Comparison of ENCODE assay signal across 20 cellular contexts in genomic region chr9:98181746-98182068, GRCh38. TPM values are rescaled to one million over a fixed set of nuclear protein-coding genes. Genes with fewer than 3 reads are reported as not detected.
DNase-seq lines count a peak whose midpoint lies in the region; ATAC-seq, FAIRE-seq and TF ChIP-seq lines count a peak whose summit lies in the region.
"Had no signal": no experiment of that assay in that cellular context is flagged by ENCODE, and none has a peak within 500 bp of the region (broad histone marks: within the 10 kb centered on the region; RNA-seq: fewer than 3 reads in every experiment).

No MANE protein-coding gene starts in this region.

- in situ Hi-C loops in HepG2 (cut with HindIII; ENCODE audit: extremely low pct_ligation_motif_present, low pct_unique_long_range_greater_than_20kb), result no loop called here

- H3K4me2 ChIP-seq in HepG2 (ENCODE audit: low read depth, low read length) (peak overlapping the region; percentile 73), mesendoderm (ENCODE audit: low read length) (no peak overlapping the region)
- H3K4me2 ChIP-seq: SK-N-SH had no signal

- ATAC-seq in HepG2, result no peak
- no peak for ATAC-seq in right lobe of liver
- ATAC-seq in WTC11, result no peak
- no peak for ATAC-seq in omental fat pad (ENCODE audit: low FRiP score)
- ATAC-seq: PC-3 had no signal

- H3K4ac ChIP-seq in mesendoderm (ENCODE audit: low read depth, low read length), result no peak overlapping the region

- H3K9me3 ChIP-seq in HepG2 (ENCODE audit: low read length) (no peaks in the 10 kb centered on the region), right lobe of liver (no peaks in the 10 kb centered on the region)
- H3K9me3 ChIP-seq: SK-N-SH had no signal

- H3K79me2 ChIP-seq in HepG2 (ENCODE audit: insufficient read depth, low read length) (peaks cover 64% of the 10 kb centered on the region), mesendoderm (ENCODE audit: control insufficient read depth, insufficient read depth, low read length) (peaks cover 36% of the 10 kb centered on the region)

- peaks cover 18% of the 10 kb centered on the region for H3K79me1 ChIP-seq in mesendoderm (ENCODE audit: low read length)

- no peak overlapping the region for H2BK120ac ChIP-seq in mesendoderm (ENCODE audit: low read depth, low read length)

- intact Hi-C loops in HepG2 (cut with micrococcal nuclease; ENCODE audit: unreplicated experiment), result no loop called here
- intact Hi-C loops in right lobe of liver (cut with DNase I), result loop anchor here in 1 of 2 donors (10.0 kb wide), 1 partner anchor 47 kb away; no protein-coding TSS in a partner anchor

- POLR2A ChIA-PET in HepG2 (lab: Yijun Ruan, JAX), result interaction anchor here (1.3 to 1.9 kb wide), 3 partner anchors 11 to 123 kb away, joined by 4 to 16 read pairs (median 15); partner anchors contain the start of genes CORO2A and TRIM14
- POLR2A ChIA-PET in WTC11 (lab: Charles Lee), result no interaction called here

- H3K9me3 Mint-ChIP-seq in WTC11, result no peaks in the 10 kb centered on the region

- TF ChIP-seq RAD21 in HepG2 (CRISPR knock-in tag; IDR thresholded peaks at IDR 0.05), result no peak

- H3K36me3 ChIP-seq in HepG2 (replicated peaks in 1 of 2; ENCODE audit: control insufficient read depth in 1 of 2, insufficient read depth in 2 of 2, low read length in 2 of 2) (peaks cover 0 to 1% of the 10 kb centered on the region in 2 experiments; a peak in 1 of 5 replicates), right lobe of liver (no peaks in the 10 kb centered on the region), mesendoderm (ENCODE audit: control insufficient read depth, insufficient read depth, low read length) (no peaks in the 10 kb centered on the region)

- no peak overlapping the region for H4K8ac ChIP-seq in mesendoderm (ENCODE audit: low read depth, low read length)

- no TSS peak for BruUV-seq in HepG2 (replicated peaks; lab: Mats Ljungman, UMichigan)

- TF ChIP-seq EP300 in HepG2 (IDR thresholded peaks at IDR 0.05; ENCODE audit: low read depth in 2 of 2, low read length in 2 of 2) (no peak), HepG2 (CRISPR knock-in tag; IDR thresholded peaks at IDR 0.05; ENCODE audit: borderline replicate concordance) (no peak)

- TF ChIP-seq POLR2A in HepG2 (IDR thresholded peaks at IDR 0.05; ENCODE audit: insufficient read depth in 1 of 2, low read depth in 2 of 2, low read length in 2 of 2), result no peak
- TF ChIP-seq POLR2A in right lobe of liver (IDR thresholded peaks at IDR 0.05), result no peak
- TF ChIP-seq POLR2A in H54 (IDR thresholded peaks at IDR 0.05; ENCODE audit: low read depth, low read length), result no peak

- H2BK15ac ChIP-seq in mesendoderm (replicated peaks; ENCODE audit: low read depth), result no peak overlapping the region

- no peaks in the 10 kb centered on the region for H4K20me1 ChIP-seq in HepG2 (ENCODE audit: insufficient read depth, low read length)

- H3K4me1 ChIP-seq in HepG2 (ENCODE audit: insufficient read depth, low read length), result peaks cover 70% of the 10 kb centered on the region
- peaks cover 0 to 19% (median 3%) of the 10 kb centered on the region in 4 donors for H3K4me1 ChIP-seq in right lobe of liver
- peaks cover 2% of the 10 kb centered on the region for H3K4me1 ChIP-seq in mesendoderm (ENCODE audit: control insufficient read depth, low read depth, low read length)

- H3K27ac Mint-ChIP-seq in WTC11, result peak overlapping the region; percentile 51
- H3K27ac Mint-ChIP-seq: B cell had no signal

- CTCF ChIA-PET in HepG2 (lab: Yijun Ruan, JAX; ENCODE audit: low intra/inter-chr PET ratio, low total read pairs) (no interaction called here), WTC11 (lab: Charles Lee) (no interaction called here)

- no peak overlapping the region for H2AK5ac ChIP-seq in mesendoderm (ENCODE audit: low read length)

- H2BK5ac ChIP-seq in mesendoderm (ENCODE audit: low read length), result no peak overlapping the region

- H3K27me3 ChIP-seq in HepG2 (ENCODE audit: control insufficient read depth in 1 of 2, insufficient read depth in 2 of 2, low read length in 2 of 2) (no peaks in the 10 kb centered on the region), right lobe of liver (no peaks in the 10 kb centered on the region), mesendoderm (ENCODE audit: insufficient read depth, low read length, poor library complexity) (no peaks in the 10 kb centered on the region)

- no peak overlapping the region for H3K18ac ChIP-seq in mesendoderm (ENCODE audit: low read length)

- no peaks in the 10 kb centered on the region for H3K27me3 Mint-ChIP-seq in WTC11 (ENCODE audit: low read depth)
- H3K27me3 Mint-ChIP-seq: B cell had no signal

- H3K9ac ChIP-seq in HepG2 (ENCODE audit: insufficient read depth, low read depth, low read length) (no peak overlapping the region), mesendoderm (ENCODE audit: low read length) (peak overlapping the region; percentile 1)
- H3K9ac ChIP-seq: SK-N-SH had no signal

- H3K4me3 Mint-ChIP-seq in WTC11, result no peak overlapping the region
- H3K4me3 Mint-ChIP-seq: B cell had no signal

- 71% methylated on average over 5 of the region's 5 CpGs for WGBS in HepG2 (ENCODE audit: low lambda C conversion rate)
- WGBS in right lobe of liver (ENCODE audit: insufficient coverage, low coverage, low lambda C conversion rate, missing lambda C conversion rate), result 66% methylated on average over 5 of the region's 5 CpGs
- no CpG with 5 or more reads among the region's 5 CpGs for WGBS in mesendoderm (ENCODE audit: extremely low coverage, insufficient coverage, low lambda C conversion rate)

- no peak for FAIRE-seq in HepG2 (lab: Jason Lieb, UNC)
- no peak for FAIRE-seq in H54 (lab: Jason Lieb, UNC)
- FAIRE-seq: D721Med had no signal

- no peaks in the 10 kb centered on the region for H3K36me3 Mint-ChIP-seq in WTC11

- no peak overlapping the region for H4K5ac ChIP-seq in mesendoderm (ENCODE audit: low read length)

- TF ChIP-seq CTCF in HepG2 (CRISPR knock-in tag; IDR thresholded peaks at IDR 0.05) (no peak), right lobe of liver (IDR thresholded peaks at IDR 0.05) (no peak), WTC11 (IDR thresholded peaks at IDR 0.05) (no peak), omental fat pad (IDR thresholded peaks at IDR 0.05) (no peak)

- H3K27ac ChIP-seq in HepG2 (ENCODE audit: extremely low read length, insufficient read depth, low read length) (peak overlapping the region; percentile 89), right lobe of liver (no peak overlapping the region), mesendoderm (ENCODE audit: low read depth, low read length) (no peak overlapping the region)

- H3K4me1 Mint-ChIP-seq in WTC11, result peaks cover 31% of the 10 kb centered on the region
- H3K4me1 Mint-ChIP-seq: B cell had no signal

- H3K4me3 ChIP-seq in HepG2 (replicated peaks in 1 of 3; ENCODE audit: insufficient read depth in 1 of 3, low read depth in 2 of 3, low read length in 3 of 3) (no peak overlapping the region), right lobe of liver (no peak overlapping the region), mesendoderm (ENCODE audit: low read length) (no peak overlapping the region)

- H2AFZ ChIP-seq in HepG2 (ENCODE audit: low read length), result no peak overlapping the region

- DNase-seq in HepG2 (ENCODE audit: low spot score), result no peak
- no peak for DNase-seq in right lobe of liver
- DNase-seq in WTC11 (ENCODE audit: low spot score), result no peak
- no peak for DNase-seq in mesendoderm
- no peak for DNase-seq in H54 (ENCODE audit: insufficient read length, low spot score)
- no peak for DNase-seq in omental fat pad (ENCODE audit: low spot score)
- DNase-seq in COLO829 (ENCODE audit: low spot score), result no peak
- DNase-seq in NCI-H2227 treated with DMSO at 0.1 percent for 48 hours (lab: John Stamatoyannopoulos, UW), result no peak
- DNase-seq: DMS79 treated with DMSO at 0.1 percent for 48 hours, HCEC 1CT, KG1, NCI-H1930, NCI-H345, NCI-H526, PC-3, RPMI8226, SHP77 treated with DMSO at 0.1 percent for 48 hours had no signal

- peak overlapping the region; percentile 62 for H3K56ac ChIP-seq in mesendoderm (ENCODE audit: low read length)

- H3K23ac ChIP-seq in mesendoderm (ENCODE audit: low read length), result no peak overlapping the region

TF ChIP-seq in WTC11, 78 proteins besides CTCF, POLR2A, EP300 and RAD21 (continues in another document):
- TF ChIP-seq ZNF396 (CRISPR knock-in tag; IDR thresholded peaks at IDR 0.05; ENCODE audit: borderline replicate concordance) (no peak), ZNF671 (CRISPR knock-in tag; IDR thresholded peaks at IDR 0.05) (no peak), TP53 (CRISPR knock-in tag; IDR thresholded peaks at IDR 0.05) (no peak), CREB1 (CRISPR knock-in tag; IDR thresholded peaks at IDR 0.05) (no peak)

RNA-seq across cellular contexts. Expression of gene CORO2A, which starts 10.7 kb away (rescaled TPM):
- total RNA-seq in HepG2 (2016; rRNA removed; fragmentation: Illumina TruSeq; extraction: Trizol) (14.4 and 19.8 TPM in 2 replicates), right lobe of liver (1 to 10 TPM in 5 of 6 experiments, under 1 TPM in 1; 0.67 to 6.2 (median 3.3) TPM), WTC11 (2021) (32.5 to 37.0 TPM (median 35.9 TPM) in 3 replicates), omental fat pad (1 to 10 TPM in 3 of 4 donors, under 1 TPM in 1; 0.56 to 4.4 (median 2.9) TPM)
- 3.5 and 3.6 TPM in 2 replicates for total RNA-seq in HepG2 (2016; cell fraction: cytosol; rRNA removed; fragmentation: Illumina TruSeq; extraction: Trizol; ENCODE audit: low read depth)
- total RNA-seq in HepG2 (2016; cell fraction: insoluble cytoplasmic fraction; rRNA removed; fragmentation: Illumina TruSeq; extraction: Trizol), result 14.0 and 19.0 TPM in 2 replicates
- total RNA-seq in HepG2 (2016; cell fraction: membrane; rRNA removed; fragmentation: Illumina TruSeq; extraction: Trizol), result 12.4 and 12.5 TPM in 2 replicates
- total RNA-seq in HepG2 (2016; cell fraction: nucleus; rRNA removed; fragmentation: Illumina TruSeq; extraction: Trizol), result 8.5 and 10.2 TPM in 2 replicates
- polyA plus RNA-seq in HepG2 (2011; rRNA removed), result 12.9 and 15.3 TPM in 2 replicates
- 12.3 and 15.4 TPM in 2 replicates for polyA plus RNA-seq in HepG2 (2011; cell fraction: cytosol; rRNA removed)
- 7.9 and 8.1 TPM in 2 replicates for polyA plus RNA-seq in HepG2 (2011; cell fraction: nucleus; rRNA removed)
- 5.9 and 8.4 TPM in 2 replicates for polyA plus RNA-seq in HepG2 (2012)
- 5.6 TPM in 2 replicates for polyA plus RNA-seq in HepG2 (2016; cell fraction: cytosol; fragmentation: Illumina TruSeq; extraction: Trizol; ENCODE audit: low read depth)
- polyA plus RNA-seq in HepG2 (2016; cell fraction: insoluble cytoplasmic fraction; fragmentation: Illumina TruSeq; extraction: Trizol; ENCODE audit: low read depth), result 21.2 and 23.2 TPM in 2 replicates
- polyA plus RNA-seq in HepG2 (2016; cell fraction: membrane; fragmentation: Illumina TruSeq; extraction: Trizol; ENCODE audit: low read depth), result 9.4 and 10.3 TPM in 2 replicates
- 21.7 and 22.4 TPM in 2 replicates for polyA plus RNA-seq in HepG2 (2016; cell fraction: nucleus; fragmentation: Illumina TruSeq; extraction: Trizol; ENCODE audit: insufficient read depth, low read depth)
- 7.1 and 26.4 TPM in 2 replicates for polyA minus RNA-seq in HepG2 (2011; rRNA and poly(A)+ RNA removed; ENCODE audit: low replicate concordance)
- 9.8 and 10.3 TPM in 2 replicates for polyA minus RNA-seq in HepG2 (2011; cell fraction: cytosol; rRNA and poly(A)+ RNA removed)
- polyA minus RNA-seq in HepG2 (2011; cell fraction: nucleus; rRNA and poly(A)+ RNA removed), result 4.6 and 5.3 TPM in 2 replicates
- polyA plus RNA-seq in mesendoderm (2013, experiment 1 of 2), result 44.1 TPM
- polyA plus RNA-seq in mesendoderm (2013, experiment 2 of 2), result 45.6 TPM
